Comparison of ENCODE assay signal across 8 cellular contexts in the genomic region with DNA sequence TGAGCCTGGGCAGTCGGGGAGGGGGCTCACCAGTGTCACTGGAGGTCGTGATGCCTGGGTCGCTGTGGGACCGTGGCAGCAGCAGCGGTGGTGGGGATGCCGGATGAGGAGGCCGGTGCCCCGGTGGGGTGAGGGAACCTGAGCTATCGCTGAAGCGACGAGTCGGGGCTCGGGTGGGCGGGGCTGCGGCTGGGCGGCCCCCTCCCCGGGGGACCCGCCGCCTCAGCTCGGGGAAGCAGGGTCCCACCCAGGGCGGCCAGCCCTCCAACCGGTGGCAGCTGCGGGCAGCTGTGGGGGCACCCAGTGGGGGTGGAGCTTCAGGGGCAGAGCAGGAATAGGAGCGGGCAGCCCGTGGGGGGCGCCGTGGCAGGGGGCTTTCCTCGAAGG. TPM values are rescaled to one million over a fixed set of nuclear protein-coding genes. Genes with fewer than 3 reads are reported as not detected.
A peak's percentile ranks its signal among the peaks of the same experiment; 100 is the strongest.
DNase-seq lines count a peak whose midpoint lies in the region; ATAC-seq, FAIRE-seq and TF ChIP-seq lines count a peak whose summit lies in the region.

No MANE protein-coding gene starts in this region.

- H3K27me3 ChIP-seq in HL-60 (ENCODE audit: insufficient read depth, poor library complexity, severe bottlenecking) (no peaks in the 10 kb centered on the region), tibial nerve (no peaks in the 10 kb centered on the region)

- H3K36me3 ChIP-seq in tibial nerve: peaks cover 0 to 30% (median 0%) of the 10 kb centered on the region in 3 donors

- no peaks in the 10 kb centered on the region for H3K9me3 ChIP-seq in tibial nerve

- H3K27ac ChIP-seq in HL-60 (replicated peaks): peak overlapping the region; percentile 62
- peak overlapping the region; percentile 29 to 78 (median 61) for H3K27ac ChIP-seq in tibial nerve

- H3K27ac Mint-ChIP-seq in activated naive CD4-positive, alpha-beta T cell treated with anti-CD3 and anti-CD28 coated beads, Interleukin-2, amount 10 ng/mL, durations not matched to agents 7 days and 5 days: peak overlapping the region; percentile 62

- H3K9me3 Mint-ChIP-seq in activated naive CD4-positive, alpha-beta T cell treated with anti-CD3 and anti-CD28 coated beads, Interleukin-2, amount 10 ng/mL, durations not matched to agents 7 days and 5 days: no peaks in the 10 kb centered on the region

- H3K4me3 ChIP-seq in HL-60 (replicated peaks; ENCODE audit: insufficient read depth, low read length) (peak overlapping the region; percentile 47), epithelial cell of esophagus (ENCODE audit: low read length) (peak overlapping the region; percentile 16), tibial nerve (peak overlapping the region in 2 of 4 donors; percentile 39 to 42)

- H3K36me3 Mint-ChIP-seq in activated naive CD4-positive, alpha-beta T cell treated with anti-CD3 and anti-CD28 coated beads, Interleukin-2, amount 10 ng/mL, durations not matched to agents 7 days and 5 days: peaks cover 4% of the 10 kb centered on the region

- no peak for TF ChIP-seq POLR2A in tibial nerve (IDR thresholded peaks at IDR 0.05)

- CTCF ChIA-PET in activated naive CD4-positive, alpha-beta T cell treated with anti-CD3 and anti-CD28 coated beads, Interleukin-2, amount 10 ng/mL, durations not matched to agents 7 days and 5 days (lab: Charles Lee): interaction anchor here (0.7 to 6.2 kb wide), 32 partner anchors 9 to 642 kb away, joined by 3 to 138 read pairs (median 6); partner anchors contain the start of genes CLK2, FDPS, KRTCAP2 and RUSC1

- peaks cover 39% of the 10 kb centered on the region for H3K4me1 Mint-ChIP-seq in activated naive CD4-positive, alpha-beta T cell treated with anti-CD3 and anti-CD28 coated beads, Interleukin-2, amount 10 ng/mL, durations not matched to agents 7 days and 5 days

- H3K4me3 Mint-ChIP-seq in activated naive CD4-positive, alpha-beta T cell treated with anti-CD3 and anti-CD28 coated beads, Interleukin-2, amount 10 ng/mL, durations not matched to agents 7 days and 5 days: peak overlapping the region; percentile 67

- no peak for FAIRE-seq in HTR-8/SVneo (lab: Jason Lieb, UNC)

- H3K4me1 ChIP-seq in tibial nerve: peaks cover 0 to 45% (median 25%) of the 10 kb centered on the region in 4 donors

- ATAC-seq in HG02870 (IDR thresholded peaks at IDR 0.05; ENCODE audit: unreplicated experiment): no peak

- H3K27me3 Mint-ChIP-seq in activated naive CD4-positive, alpha-beta T cell treated with anti-CD3 and anti-CD28 coated beads, Interleukin-2, amount 10 ng/mL, durations not matched to agents 7 days and 5 days: no peaks in the 10 kb centered on the region

- TF ChIP-seq CTCF in HL-60 (IDR thresholded peaks at IDR 0.05; ENCODE audit: insufficient read depth, low read length) (no peak), epithelial cell of esophagus (IDR thresholded peaks at IDR 0.05; ENCODE audit: insufficient read depth, low read depth, low read length, missing control alignments) (no peak), tibial nerve (IDR thresholded peaks at IDR 0.05) (no peak)

- 35 to 63% methylated on average over 7 to 23 of the region's 28 CpGs for WGBS in tibial nerve, 2 donors

- no peak for TF ChIP-seq EP300 in tibial nerve (IDR thresholded peaks at IDR 0.05)

- no peak for DNase-seq in activated naive CD4-positive, alpha-beta T cell treated with anti-CD3 and anti-CD28 coated beads, Interleukin-2, amount 10 ng/mL, durations not matched to agents 7 days and 5 days
- DNase-seq in activated naive CD4-positive, alpha-beta T cell treated with Interleukin-2 at 50 U/mL for 16 hours: no peak
- DNase-seq in HL-60 (ENCODE audit: low read depth in 1 of 2, low spot score in 1 of 2) (no peak), epithelial cell of esophagus (ENCODE audit: low read depth) (no peak), tibial nerve (ENCODE audit: low spot score in 2 of 2) (no peak), amygdala (lab: John Stamatoyannopoulos, UW) (no peak), HTR-8/SVneo (ENCODE audit: insufficient read length, low spot score) (no peak)

RNA-seq across cellular contexts. Expression of gene ENTREP3, which starts 5.0 kb away (rescaled TPM):
- total RNA-seq in tibial nerve: 10 to 100 TPM; 22.7 to 42.0 (median 26.6) TPM

RNA-seq across cellular contexts. Expression of gene SCAMP3, which starts 11.9 kb away (rescaled TPM):
- 10 to 100 TPM; 54.5 to 91.1 (median 65.2) TPM for total RNA-seq in tibial nerve

RNA-seq across cellular contexts. Expression of gene CLK2, which starts 23.1 kb away (rescaled TPM):
- 10 to 100 TPM; 41.0 to 70.6 (median 52.3) TPM for total RNA-seq in tibial nerve

RNA-seq across cellular contexts. Expression of gene HCN3, which starts 27.0 kb away (rescaled TPM):
- 1 to 10 TPM; 1.7 to 2.7 (median 2.4) TPM for total RNA-seq in tibial nerve

RNA-seq across cellular contexts. Expression of gene MTX1, which starts 41.7 kb away (rescaled TPM):
- 10 to 100 TPM; 30.1 to 50.7 (median 35.3) TPM for total RNA-seq in tibial nerve
